ENCODE assay signal across 9 cellular contexts in the genomic region with DNA sequence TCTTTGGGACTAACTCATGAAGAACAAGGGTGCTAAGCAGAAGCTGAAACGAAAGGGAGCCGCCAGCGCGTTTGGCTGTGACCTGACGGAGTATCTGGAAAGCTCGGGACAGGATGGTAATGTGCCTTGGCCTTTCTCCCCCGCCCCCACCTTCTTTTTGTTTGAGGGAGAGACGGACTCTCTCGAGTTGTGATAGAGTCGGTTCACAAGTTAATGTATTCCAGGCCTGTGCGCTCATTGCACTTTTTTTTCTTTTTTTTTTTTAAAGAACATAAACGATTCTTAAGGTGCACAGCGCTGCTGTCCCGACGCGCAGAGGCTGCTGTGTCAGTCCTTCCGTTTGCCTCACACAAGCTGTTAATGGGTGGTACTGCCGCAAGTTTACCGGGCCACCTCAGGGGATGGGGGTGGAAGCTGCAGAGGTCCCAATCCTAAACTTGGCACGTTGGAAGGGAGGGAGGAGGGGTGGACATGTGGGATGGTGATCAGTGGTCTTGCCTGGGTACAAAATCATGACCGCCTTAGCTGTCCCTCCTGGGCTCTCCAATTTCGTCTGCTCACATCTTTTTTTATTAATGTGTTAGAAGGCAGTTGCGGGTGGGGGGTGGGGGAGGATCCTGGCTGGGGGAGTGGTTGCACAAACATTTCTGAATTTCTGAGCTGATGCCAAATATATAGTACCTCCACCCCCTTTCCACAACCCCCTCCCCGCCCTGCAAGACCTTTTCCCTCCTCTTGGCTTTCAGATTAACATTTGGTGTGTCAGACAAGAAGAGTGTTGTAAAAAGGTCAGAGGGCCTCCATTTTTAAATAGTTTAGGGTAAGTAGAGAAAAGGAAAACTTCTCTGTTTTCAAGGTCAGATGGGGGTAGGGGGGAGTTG. TPM values are rescaled to one million over a fixed set of nuclear protein-coding genes. Genes with fewer than 3 reads are reported as not detected.
DNase-seq lines count a peak whose midpoint lies in the region; ATAC-seq, FAIRE-seq and TF ChIP-seq lines count a peak whose summit lies in the region.
"Had no signal": no experiment of that assay in that cellular context is flagged by ENCODE, and none has a peak within 500 bp of the region (broad histone marks: within the 10 kb centered on the region; RNA-seq: fewer than 3 reads in every experiment).

No MANE protein-coding gene starts in this region.

- peak overlapping the region; percentile 82 for H3K27ac Mint-ChIP-seq in activated CD8-positive, alpha-beta T cell treated with anti-CD3 and anti-CD28 coated beads, Interleukin-2, amount 10 ng/mL, durations not matched to agents 7 days and 5 days
- peak overlapping the region; percentile 38 to 94 (median 86) for H3K27ac Mint-ChIP-seq in naive B cell

- H3K27ac ChIP-seq in endothelial cell of umbilical vein (ENCODE audit: insufficient read depth, low read depth, low read length) = peak overlapping the region; percentile 78
- H3K27ac ChIP-seq: epithelial cell of prostate had no signal

- H3K27me3 ChIP-seq in GM06990 (replicated peaks; ENCODE audit: control insufficient read depth, insufficient read depth, low read length) (no peaks in the 10 kb centered on the region), Loucy (ENCODE audit: insufficient read depth, low read length, poor library complexity, severe bottlenecking) (no peaks in the 10 kb centered on the region), endothelial cell of umbilical vein (ENCODE audit: control insufficient read depth in 2 of 2, insufficient read depth in 2 of 2, low read length in 2 of 2) (no peaks in the 10 kb centered on the region)

- H3K79me2 ChIP-seq in Loucy (ENCODE audit: insufficient read depth, low read length) = 0 out of 2 replicates have a peak, but pooled peaks cover 10% of the 10 kb centered on the region
- peaks cover 58% of the 10 kb centered on the region for H3K79me2 ChIP-seq in endothelial cell of umbilical vein (ENCODE audit: control insufficient read depth, insufficient read depth, low read length)

- peak overlapping the region; percentile 73 for H3K4me3 Mint-ChIP-seq in activated CD8-positive, alpha-beta T cell treated with anti-CD3 and anti-CD28 coated beads, Interleukin-2, amount 10 ng/mL, durations not matched to agents 7 days and 5 days
- peak overlapping the region; percentile 87 to 97 (median 93) for H3K4me3 Mint-ChIP-seq in naive B cell

- H3K4me2 ChIP-seq in Loucy (ENCODE audit: low read depth, low read length, poor library complexity, severe bottlenecking) = peak overlapping the region; percentile 93
- peak overlapping the region; percentile 85 for H3K4me2 ChIP-seq in endothelial cell of umbilical vein (ENCODE audit: insufficient read depth, low read length)

- H3K27me3 Mint-ChIP-seq in activated CD8-positive, alpha-beta T cell treated with anti-CD3 and anti-CD28 coated beads, Interleukin-2, amount 10 ng/mL, durations not matched to agents 7 days and 5 days (ENCODE audit: low read depth) = peaks cover 13% of the 10 kb centered on the region
- peaks cover 0 to 8% (median 0%) of the 10 kb centered on the region in 3 donors for H3K27me3 Mint-ChIP-seq in naive B cell

- no peak for TF ChIP-seq POLR2A in endothelial cell of umbilical vein (IDR thresholded peaks at IDR 0.05; ENCODE audit: low read depth, low read length)

- no peaks in the 10 kb centered on the region for H3K9me1 ChIP-seq in endothelial cell of umbilical vein (replicated peaks; ENCODE audit: control insufficient read depth, extremely low read depth, insufficient read depth, low read length)

- POLR2A ChIA-PET in activated CD8-positive, alpha-beta T cell treated with anti-CD3 and anti-CD28 coated beads, Interleukin-2, amount 10 ng/mL, durations not matched to agents 7 days and 5 days (lab: Charles Lee) = interaction anchor here (1.1 to 2.4 kb wide), 6 partner anchors 9 to 382 kb away, joined by 3 to 16 read pairs (median 6); a partner anchor contains a TSS
- POLR2A ChIA-PET in endothelial cell of umbilical vein (lab: Charles Lee) = interaction anchor here (0.6 to 1.5 kb wide), 6 partner anchors 10 to 54 kb away, joined by 3 to 4 read pairs (median 4); a partner anchor contains a TSS

- H3K36me3 ChIP-seq in GM06990 (ENCODE audit: control insufficient read depth, insufficient read depth, low read length) (peaks cover 3% of the 10 kb centered on the region; the same call in 1 of the 2 replicates), Loucy (ENCODE audit: insufficient read depth, low read length) (no peaks in the 10 kb centered on the region), endothelial cell of umbilical vein (ENCODE audit: control insufficient read depth in 2 of 2, extremely low read depth in 1 of 2, insufficient read depth in 2 of 2, low read length in 2 of 2) (peaks cover 2 to 3% of the 10 kb centered on the region in 2 experiments)

- dilution Hi-C loops in endothelial cell of umbilical vein (cut with MboI; ENCODE audit: extremely low pct_ligation_motif_present, low sequenced_read_pairs) = no loop called here

- no peaks in the 10 kb centered on the region for H3K9me3 Mint-ChIP-seq in activated CD8-positive, alpha-beta T cell treated with anti-CD3 and anti-CD28 coated beads, Interleukin-2, amount 10 ng/mL, durations not matched to agents 7 days and 5 days (ENCODE audit: insufficient read depth)
- no peaks in the 10 kb centered on the region for H3K9me3 Mint-ChIP-seq in naive B cell

- H3K4me1 ChIP-seq in Loucy (ENCODE audit: insufficient read depth, low read length, poor library complexity, severe bottlenecking) (peaks cover 55% of the 10 kb centered on the region), endothelial cell of umbilical vein (ENCODE audit: control insufficient read depth, extremely low read depth, insufficient read depth, low read length) (peaks cover 32% of the 10 kb centered on the region)

- intact Hi-C loops in endothelial cell of umbilical vein (cut with micrococcal nuclease) = loop anchor here (1.0 to 5.0 kb wide), 6 partner anchors 10 to 413 kb away; a partner anchor contains a TSS

- ATAC-seq in GM21825 (IDR thresholded peaks at IDR 0.05; ENCODE audit: unreplicated experiment) = peak; percentile 31
- ATAC-seq in activated CD8-positive, alpha-beta T cell treated with anti-CD3 and anti-CD28 coated beads, Interleukin-2, amount 10 ng/mL, durations not matched to agents 7 days and 5 days = peak; percentile 45
- peak; percentile 20 to 29 for ATAC-seq in naive B cell (ENCODE audit: low read depth in 2 of 2)
- ATAC-seq in stimulated activated naive CD8-positive, alpha-beta T cell treated with anti-CD3 and anti-CD28 coated beads, Interleukin-15, Interleukin-2, amounts not matched to agents 100 U/mL and 50 U/mL, for 24 hours = peak; percentile 38

- no peaks in the 10 kb centered on the region for H3K9me3 ChIP-seq in Loucy (ENCODE audit: insufficient read depth, low read depth, low read length)
- H3K9me3 ChIP-seq in endothelial cell of umbilical vein (replicated peaks; ENCODE audit: control insufficient read depth, insufficient read depth, low read length) = no peaks in the 10 kb centered on the region

- peak; percentile 85 for FAIRE-seq in endothelial cell of umbilical vein (lab: Jason Lieb, UNC)

- peak overlapping the region; percentile 75 for H3K4me3 ChIP-seq in GM06990 (replicated peaks; ENCODE audit: low read depth, low read length)
- H3K4me3 ChIP-seq in Loucy (ENCODE audit: low read length, poor library complexity, severe bottlenecking) = peak overlapping the region; percentile 93
- peak overlapping the region; percentile 84 to 92 (median 86) for H3K4me3 ChIP-seq in endothelial cell of umbilical vein (replicated peaks in 1 of 3; ENCODE audit: insufficient read depth in 1 of 3, low read depth in 1 of 3, low read length in 3 of 3)

- TSS peak; percentile 26 for BruUV-seq in endothelial cell of umbilical vein (replicated peaks; lab: Mats Ljungman, UMichigan)

- CTCF ChIA-PET in activated CD8-positive, alpha-beta T cell treated with anti-CD3 and anti-CD28 coated beads, Interleukin-2, amount 10 ng/mL, durations not matched to agents 7 days and 5 days (lab: Charles Lee) = interaction anchor here (1.3 to 3.6 kb wide), 4 partner anchors 10 to 57 kb away, joined by 3 to 20 read pairs (median 8); a partner anchor contains a TSS
- CTCF ChIA-PET in endothelial cell of umbilical vein (lab: Charles Lee) = interaction anchor here (0.8 to 6.5 kb wide), 14 partner anchors 9 to 93 kb away, joined by 3 to 58 read pairs (median 5); a partner anchor contains a TSS

- DNase-seq in GM06990 (ENCODE audit: extremely low read depth, insufficient read length) (peak; percentile 63), endothelial cell of umbilical vein (ENCODE audit: low read depth, low spot score) (peak; percentile 73), naive B cell (peak; percentile 27), NCI-H774 (lab: John Stamatoyannopoulos, UW) (no peak)
- peak; percentile 63 for DNase-seq in activated CD8-positive, alpha-beta T cell treated with anti-CD3 and anti-CD28 coated beads, Interleukin-2, amount 10 ng/mL, durations not matched to agents 7 days and 5 days
- peak; percentile 63 for DNase-seq in stimulated activated naive CD8-positive, alpha-beta T cell treated with anti-CD3 and anti-CD28 coated beads, Interleukin-15, Interleukin-2, amounts not matched to agents 100 U/mL and 50 U/mL, for 24 hours

- no peaks in the 10 kb centered on the region for H3K36me3 Mint-ChIP-seq in activated CD8-positive, alpha-beta T cell treated with anti-CD3 and anti-CD28 coated beads, Interleukin-2, amount 10 ng/mL, durations not matched to agents 7 days and 5 days (ENCODE audit: low read depth)
- no peaks in the 10 kb centered on the region for H3K36me3 Mint-ChIP-seq in naive B cell

- no peaks in the 10 kb centered on the region for H3K9me2 ChIP-seq in Loucy (replicated peaks; ENCODE audit: low read depth, low read length)

- no peaks in the 10 kb centered on the region; the same call in 1 of the 2 replicates for H3F3A ChIP-seq in Loucy (ENCODE audit: low read depth)

- H3K4me1 Mint-ChIP-seq in activated CD8-positive, alpha-beta T cell treated with anti-CD3 and anti-CD28 coated beads, Interleukin-2, amount 10 ng/mL, durations not matched to agents 7 days and 5 days (ENCODE audit: low read depth) = peaks cover 48% of the 10 kb centered on the region
- H3K4me1 Mint-ChIP-seq in naive B cell = peaks cover 16 to 37% (median 24%) of the 10 kb centered on the region in 3 donors

- TF ChIP-seq CTCF in GM06990 (IDR thresholded peaks at IDR 0.05; ENCODE audit: insufficient read depth, low read length, poor library complexity, severe bottlenecking) (no peak), Loucy (conservative IDR thresholded peaks at IDR 0.05; ENCODE audit: low read length) (no peak), endothelial cell of umbilical vein (IDR thresholded peaks at IDR 0.05; ENCODE audit: extremely low read depth in 1 of 2, insufficient read depth in 1 of 2, low read depth in 1 of 2, low read length in 2 of 2) (no peak)

- H4K20me1 ChIP-seq in Loucy (ENCODE audit: insufficient read depth, low read length, poor library complexity, severe bottlenecking) (no peaks in the 10 kb centered on the region), endothelial cell of umbilical vein (replicated peaks; ENCODE audit: control insufficient read depth, extremely low read depth, insufficient read depth, low read length) (peaks cover 2% of the 10 kb centered on the region)

- H3K9ac ChIP-seq in Loucy (ENCODE audit: low read depth, low read length, poor library complexity, severe bottlenecking) = peak overlapping the region; percentile 81
- peak overlapping the region; percentile 67 for H3K9ac ChIP-seq in endothelial cell of umbilical vein (replicated peaks; ENCODE audit: extremely low read depth, insufficient read depth, low read length)

- H2AFZ ChIP-seq in Loucy (ENCODE audit: low read length) (peak overlapping the region; percentile 92), endothelial cell of umbilical vein (ENCODE audit: low read depth, low read length) (peak overlapping the region; percentile 85)

RNA-seq across cellular contexts. Expression of a gene that starts 0.9 kb away (rescaled TPM):
- total RNA-seq in activated CD8-positive, alpha-beta T cell treated with anti-CD3 and anti-CD28 coated beads, Interleukin-2, amount 10 ng/mL, durations not matched to agents 7 days and 5 days = 1 to 10 TPM; 2.3 to 2.5 TPM
- 64.8 and 65.8 TPM in 2 replicates for total RNA-seq in endothelial cell of umbilical vein
- polyA plus RNA-seq in endothelial cell of umbilical vein (20.1 and 25.5 TPM in 2 replicates), naive B cell (ENCODE audit: low read depth in 6 of 6) (1 to 10 TPM in 1 of 6 donors, under 1 TPM in 4, not detected in 1; 0.54 to 1.5 (median 0.83) TPM)
- 22.9 and 25.4 TPM in 2 replicates for polyA plus RNA-seq in endothelial cell of umbilical vein (2011; cell fraction: cytosol; rRNA removed)
- polyA plus RNA-seq in endothelial cell of umbilical vein (2011; cell fraction: nucleus; rRNA removed) = 26.6 and 29.0 TPM in 2 replicates
- polyA plus RNA-seq in endothelial cell of umbilical vein (2012) = 17.0 and 24.7 TPM in 2 replicates
- 78.6 and 96.2 TPM in 2 replicates for polyA minus RNA-seq in endothelial cell of umbilical vein
- polyA minus RNA-seq in endothelial cell of umbilical vein (2011; cell fraction: cytosol; rRNA and poly(A)+ RNA removed) = not detected
- 39.7 and 43.3 TPM in 2 replicates for polyA minus RNA-seq in endothelial cell of umbilical vein (2011; cell fraction: nucleus; rRNA and poly(A)+ RNA removed)

RNA-seq across cellular contexts. Expression of a gene that starts 54.5 kb away (rescaled TPM):
- 10 to 100 TPM; 16.3 to 16.4 TPM for total RNA-seq in activated CD8-positive, alpha-beta T cell treated with anti-CD3 and anti-CD28 coated beads, Interleukin-2, amount 10 ng/mL, durations not matched to agents 7 days and 5 days
- total RNA-seq in endothelial cell of umbilical vein = 7.0 and 7.1 TPM in 2 replicates
- 3.1 and 3.7 TPM in 2 replicates for polyA plus RNA-seq in endothelial cell of umbilical vein
- polyA plus RNA-seq in endothelial cell of umbilical vein (2011; cell fraction: cytosol; rRNA removed) = 2.8 and 3.5 TPM in 2 replicates
- 9.5 and 13.1 TPM in 2 replicates for polyA plus RNA-seq in endothelial cell of umbilical vein (2011; cell fraction: nucleus; rRNA removed)
- polyA plus RNA-seq in endothelial cell of umbilical vein (2012) = 4.7 and 5.0 TPM in 2 replicates
- polyA minus RNA-seq in endothelial cell of umbilical vein = 5.1 and 8.0 TPM in 2 replicates
- 1.8 TPM for polyA minus RNA-seq in endothelial cell of umbilical vein (2011; cell fraction: cytosol; rRNA and poly(A)+ RNA removed)
- polyA minus RNA-seq in endothelial cell of umbilical vein (2011; cell fraction: nucleus; rRNA and poly(A)+ RNA removed) = 6.5 and 8.4 TPM in 2 replicates
- polyA plus RNA-seq in naive B cell (ENCODE audit: low read depth in 6 of 6) = 1 to 10 TPM; 6.8 to 9.0 (median 8.1) TPM

Comparison
In these comparisons a context has a peak if more than half of its experiments do, and no peak if none do; other contexts are left out.
1. RNA of a gene that starts 0.9 kb away (total RNA-seq): 64.8 to 65.8 TPM in endothelial cell of umbilical vein; 2.3 to 2.5 TPM in activated CD8-positive, alpha-beta T cell treated with anti-CD3 and anti-CD28 coated beads, Interleukin-2, amount 10 ng/mL, durations not matched to agents 7 days and 5 days; every median in the first group is over 10 times any median in the second.
2. Peak in every context shown above with its lines, with median percentiles within 50 percentile points of each other: H3K4me3 ChIP-seq and ATAC-seq.